In genomic region chr2:19409001-19409400, GRCh38 we compare ENCODE assay signal across 29 cellular contexts. TPM values are rescaled to one million over a fixed set of nuclear protein-coding genes. Genes with fewer than 3 reads are reported as not detected.
DNase-seq lines count a peak whose midpoint lies in the region; ATAC-seq, FAIRE-seq and TF ChIP-seq lines count a peak whose summit lies in the region.
"Had no signal": no experiment of that assay in that cellular context is flagged by ENCODE, and none has a peak within 500 bp of the region (broad histone marks: within the 10 kb centered on the region; RNA-seq: fewer than 3 reads in every experiment).

No MANE protein-coding gene starts in this region.

- H3K4me2 ChIP-seq in astrocyte (ENCODE audit: low read length), result no peak overlapping the region
- H3K4me2 ChIP-seq: BLaER1 treated with 17β-estradiol and CSF1 and Interleukin-3, amounts not matched to agents 10 nM and 100 nM had no signal

- in situ Hi-C loops in GM13977 (cut with MboI; ENCODE audit: low pct_unique_long_range_greater_than_20kb, low sequenced_read_pairs, unreplicated experiment), result no loop called here

- no peak overlapping the region for H2AFZ ChIP-seq in astrocyte (ENCODE audit: low read depth, low read length)

- H3K4me3 ChIP-seq in astrocyte (ENCODE audit: insufficient read depth, low read depth, low read length) (no peak overlapping the region), left ventricle myocardium inferior (no peak overlapping the region)
- H3K4me3 ChIP-seq: BLaER1 treated with 17β-estradiol and CSF1 and Interleukin-3, amounts not matched to agents 10 nM and 100 nM; body of pancreas; gastrocnemius medialis; psoas muscle; stomach; thyroid gland had no signal

- peaks cover 3% of the 10 kb centered on the region for H3K9me3 Mint-ChIP-seq in astrocyte (ENCODE audit: unreplicated experiment)
- H3K9me3 Mint-ChIP-seq in T-helper 2 cell treated with Interferon-gamma antibody and Interleukin-4, amounts not matched to agents 5 μg/mL and 100 μg/mL, for 36 hours, result no peaks in the 10 kb centered on the region

- H3K4me1 Mint-ChIP-seq in astrocyte (ENCODE audit: low read depth, unreplicated experiment), result peaks cover 4% of the 10 kb centered on the region
- no peaks in the 10 kb centered on the region for H3K4me1 Mint-ChIP-seq in T-helper 2 cell treated with Interferon-gamma antibody and Interleukin-4, amounts not matched to agents 5 μg/mL and 100 μg/mL, for 36 hours (ENCODE audit: low read depth)
- H3K4me1 Mint-ChIP-seq: activated naive CD8-positive, alpha-beta T cell treated with anti-CD3 and anti-CD28 coated beads, Interleukin-2, amount 50 U/mL, for 24 hours; immature natural killer cell had no signal

- H4K20me1 ChIP-seq in astrocyte (ENCODE audit: insufficient read depth, low read length), result no peaks in the 10 kb centered on the region
- H4K20me1 ChIP-seq: BLaER1 treated with 17β-estradiol and CSF1 and Interleukin-3, amounts not matched to agents 10 nM and 100 nM had no signal

- H3K27me3 ChIP-seq in astrocyte (ENCODE audit: insufficient read depth, low read length), result no peaks in the 10 kb centered on the region
- H3K27me3 ChIP-seq in left ventricle myocardium inferior (ENCODE audit: low read depth), result no peaks in the 10 kb centered on the region
- H3K27me3 ChIP-seq: BLaER1 treated with 17β-estradiol and CSF1 and Interleukin-3, amounts not matched to agents 10 nM and 100 nM; body of pancreas; gastrocnemius medialis; neutrophil; stomach; thyroid gland had no signal

- no peak overlapping the region for H3K27ac ChIP-seq in astrocyte (ENCODE audit: low read depth, low read length)
- peak overlapping the region; percentile 13 for H3K27ac ChIP-seq in left ventricle myocardium inferior (replicated peaks)
- H3K27ac ChIP-seq: BLaER1 treated with 17β-estradiol and CSF1 and Interleukin-3, amounts not matched to agents 10 nM and 100 nM; body of pancreas; gastrocnemius medialis; neutrophil; psoas muscle; stomach; thyroid gland; WERI-Rb-1 had no signal

- no peaks in the 10 kb centered on the region for H3K36me3 Mint-ChIP-seq in astrocyte (ENCODE audit: low read depth, unreplicated experiment)
- no peaks in the 10 kb centered on the region for H3K36me3 Mint-ChIP-seq in T-helper 2 cell treated with Interferon-gamma antibody and Interleukin-4, amounts not matched to agents 5 μg/mL and 100 μg/mL, for 36 hours (ENCODE audit: low read depth)
- H3K36me3 Mint-ChIP-seq: immature natural killer cell had no signal

- no peaks in the 10 kb centered on the region for H3K4me1 ChIP-seq in astrocyte (ENCODE audit: insufficient read depth, low read length)
- H3K4me1 ChIP-seq in left ventricle myocardium inferior, result no peaks in the 10 kb centered on the region
- H3K4me1 ChIP-seq: BLaER1 treated with 17β-estradiol and CSF1 and Interleukin-3, amounts not matched to agents 10 nM and 100 nM; body of pancreas; gastrocnemius medialis; psoas muscle; stomach; thyroid gland had no signal

- TF ChIP-seq CTCF in astrocyte (IDR thresholded peaks at IDR 0.05; ENCODE audit: insufficient read depth, low read depth, low read length) (no peak), left ventricle myocardium inferior (IDR thresholded peaks at IDR 0.05; ENCODE audit: borderline replicate concordance) (no peak), GM13977 (IDR thresholded peaks at IDR 0.05; ENCODE audit: extremely low read depth, insufficient read depth, missing control alignments) (no peak)

- no peaks in the 10 kb centered on the region for H3K9me3 ChIP-seq in astrocyte (ENCODE audit: insufficient read depth, low read depth, low read length)
- peaks cover 21% of the 10 kb centered on the region for H3K9me3 ChIP-seq in left ventricle myocardium inferior (replicated peaks)
- H3K9me3 ChIP-seq: body of pancreas, gastrocnemius medialis, neutrophil, psoas muscle, thyroid gland had no signal

- H3K36me3 ChIP-seq in astrocyte (ENCODE audit: insufficient read depth, low read length) (no peaks in the 10 kb centered on the region), left ventricle myocardium inferior (no peaks in the 10 kb centered on the region)
- H3K36me3 ChIP-seq: BLaER1 treated with 17β-estradiol and CSF1 and Interleukin-3, amounts not matched to agents 10 nM and 100 nM; gastrocnemius medialis; neutrophil; stomach; thyroid gland; WERI-Rb-1 had no signal

- intact Hi-C loops in left ventricle myocardium inferior (cut with micrococcal nuclease), result no loop called here

- no peak overlapping the region for H3K4me3 Mint-ChIP-seq in astrocyte (ENCODE audit: unreplicated experiment)
- H3K4me3 Mint-ChIP-seq in T-helper 2 cell treated with Interferon-gamma antibody and Interleukin-4, amounts not matched to agents 5 μg/mL and 100 μg/mL, for 36 hours, result no peak overlapping the region
- H3K4me3 Mint-ChIP-seq: activated naive CD8-positive, alpha-beta T cell treated with anti-CD3 and anti-CD28 coated beads, Interleukin-2, amount 50 U/mL, for 24 hours; immature natural killer cell had no signal

- no peak overlapping the region for H3K9ac ChIP-seq in astrocyte (ENCODE audit: low read length)
- H3K9ac ChIP-seq: BLaER1 treated with 17β-estradiol and CSF1 and Interleukin-3, amounts not matched to agents 10 nM and 100 nM had no signal

- no peak for FAIRE-seq in astrocyte (lab: Jason Lieb, UNC)
- FAIRE-seq: H1 had no signal

- no peaks in the 10 kb centered on the region for H3K79me2 ChIP-seq in astrocyte (ENCODE audit: insufficient read depth, low read length)

- DNase-seq in AG08395 (ENCODE audit: low spot score) (peak; percentile 24), ELR (ENCODE audit: low read depth) (peak; percentile 27), astrocyte (ENCODE audit: low read depth) (peak; percentile 1), left ventricle myocardium inferior (no peak), GM13977 (ENCODE audit: low spot score) (no peak)
- no peak for DNase-seq in stimulated activated naive CD4-positive, alpha-beta T cell treated with Interleukin-2 at 50 U/mL for 16 hours (lab: John Stamatoyannopoulos, UW)
- no peak for DNase-seq in T-helper 2 cell treated with Interferon-gamma antibody and Interleukin-4, amounts not matched to agents 5 μg/mL and 100 μg/mL, for 36 hours (ENCODE audit: low spot score)
- DNase-seq: activated CD4-positive, alpha-beta T cell treated with anti-CD3 and anti-CD28 coated beads for 48 hours; activated gamma-delta T cell treated with Interleukin-2 at 50 U/mL for 16 hours; activated naive CD8-positive, alpha-beta T cell treated with anti-CD3 and anti-CD28 coated beads, Interleukin-2, amount 50 U/mL, for 24 hours; activated T-cell treated with anti-CD3 and anti-CD28 coated beads, Interleukin-2, amount 50 U/mL, for 1 hour; body of pancreas; COR-L47; gastrocnemius medialis; hippocampal formation; immature natural killer cell; NCI-H1436; NCI-H510A; psoas muscle; stomach; T1000; thyroid gland; WERI-Rb-1 had no signal

- H3K27ac Mint-ChIP-seq in astrocyte (ENCODE audit: unreplicated experiment), result no peak overlapping the region
- no peak overlapping the region for H3K27ac Mint-ChIP-seq in T-helper 2 cell treated with Interferon-gamma antibody and Interleukin-4, amounts not matched to agents 5 μg/mL and 100 μg/mL, for 36 hours
- H3K27ac Mint-ChIP-seq: activated naive CD8-positive, alpha-beta T cell treated with anti-CD3 and anti-CD28 coated beads, Interleukin-2, amount 50 U/mL, for 24 hours; immature natural killer cell had no signal

- no peak for ATAC-seq in GM21723 (IDR thresholded peaks at IDR 0.05; ENCODE audit: unreplicated experiment)
- ATAC-seq: activated naive CD8-positive, alpha-beta T cell treated with anti-CD3 and anti-CD28 coated beads, Interleukin-2, amount 50 U/mL, for 24 hours; body of pancreas; gastrocnemius medialis; psoas muscle had no signal

- H3K27me3 Mint-ChIP-seq in astrocyte (ENCODE audit: low read depth, unreplicated experiment), result peaks cover 6% of the 10 kb centered on the region
- peaks cover 3% of the 10 kb centered on the region for H3K27me3 Mint-ChIP-seq in T-helper 2 cell treated with Interferon-gamma antibody and Interleukin-4, amounts not matched to agents 5 μg/mL and 100 μg/mL, for 36 hours (ENCODE audit: low read depth)

RNA-seq across cellular contexts. Expression of gene OSR1, which starts 50.6 kb away (rescaled TPM):
- 0.31 and 1.0 TPM in 2 replicates for total RNA-seq in astrocyte
- total RNA-seq in left ventricle myocardium inferior, result 2.7 TPM
- total RNA-seq: activated CD8-positive, alpha-beta memory T cell treated with anti-CD3 and anti-CD28 coated beads for 36 hours; endothelial cell of umbilical vein had no signal

Comparison
In these comparisons a context has a peak if more than half of its experiments do, and no peak if none do; other contexts are left out.
1. DNase-seq: peak in AG08395 (single experiment), ELR (single experiment) and astrocyte (single experiment); none in left ventricle myocardium inferior (single experiment), stimulated activated naive CD4-positive, alpha-beta T cell treated with Interleukin-2 at 50 U/mL for 16 hours (single experiment), T-helper 2 cell treated with Interferon-gamma antibody and Interleukin-4, amounts not matched to agents 5 μg/mL and 100 μg/mL, for 36 hours (single experiment) and GM13977 (single experiment).